In genomic region chr5:154213592-154213991, GRCh38 we compare ENCODE assay signal across 1 cellular context.
TF ChIP-seq lines count a peak whose summit lies in the region.

No MANE protein-coding gene starts in this region.

TF ChIP-seq in SK-N-SH, 30 proteins besides CTCF, POLR2A, EP300 and RAD21 (continued from another document):
- no peak for TF ChIP-seq ZBTB33 (IDR thresholded peaks at IDR 0.05; ENCODE audit: borderline replicate concordance, low read depth)
- no peak for TF ChIP-seq NFIC (IDR thresholded peaks at IDR 0.05; ENCODE audit: borderline replicate concordance)
- TF ChIP-seq RXRA (IDR thresholded peaks at IDR 0.05; ENCODE audit: borderline replicate concordance, low read depth): no peak
